35 cellular contexts compared by ENCODE assay signal in the genomic region with DNA sequence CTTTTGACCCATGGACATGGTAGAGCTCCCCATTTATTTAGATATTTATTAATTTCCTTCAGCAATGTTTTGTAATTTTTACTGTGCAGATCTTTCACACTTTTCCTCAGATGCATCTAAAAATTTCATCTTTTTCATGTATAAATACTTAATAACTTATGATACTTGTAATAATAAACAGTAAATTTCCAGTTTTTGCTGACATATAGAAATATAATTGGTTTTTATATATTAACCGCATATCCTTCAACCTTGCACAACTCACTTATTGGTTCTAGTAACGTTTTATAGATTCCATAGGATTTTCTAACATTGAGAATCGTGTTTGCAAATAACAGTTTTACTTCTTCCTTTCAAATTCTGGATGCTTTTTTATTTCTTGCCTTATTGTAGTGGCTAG. TPM values are rescaled to one million over a fixed set of nuclear protein-coding genes. Genes with fewer than 3 reads are reported as not detected.
"Had no signal": no experiment of that assay in that cellular context is flagged by ENCODE, and none has a peak within 500 bp of the region (broad histone marks: within the 10 kb centered on the region; RNA-seq: fewer than 3 reads in every experiment).

No MANE protein-coding gene starts in this region.

- H3K4me3 Mint-ChIP-seq: activated B cell treated with CpG ODN at 0.5 μM for 24 hours; activated CD4-positive, alpha-beta memory T cell treated with anti-CD3 and anti-CD28 coated beads for 36 hours; activated CD4-positive, alpha-beta T cell treated with anti-CD3 and anti-CD28 coated beads, Interleukin-2, amount 10 ng/mL, durations not matched to agents 24 days and 14 days; activated CD8-positive, alpha-beta T cell treated with anti-CD3 and anti-CD28 coated beads for 36 hours; activated naive CD4-positive, alpha-beta T cell treated with anti-CD3 and anti-CD28 coated beads, Interleukin-2, amount 10 ng/mL, durations not matched to agents 7 days and 5 days; activated naive CD4-positive, alpha-beta T cell treated with anti-CD3 and anti-CD28 coated beads, Interleukin-2, amount 50 U/mL, for 24 hours; activated naive CD8-positive, alpha-beta T cell; activated naive CD8-positive, alpha-beta T cell treated with anti-CD3 and anti-CD28 coated beads, Interleukin-2, amount 10 ng/mL, durations not matched to agents 7 days and 5 days; activated naive CD8-positive, alpha-beta T cell treated with anti-CD3 and anti-CD28 coated beads, Interleukin-2, amount 50 U/mL, for 24 hours; activated T-cell treated with anti-CD3 and anti-CD28 coated beads, Interleukin-2, amount 50 U/mL, for 4 hours; activated T-cell treated with anti-CD3 and anti-CD28 coated beads, Interleukin-2, amount 50 U/mL, for 72 hours; activated T-helper 1 cell treated with anti-CD3 and anti-CD28 coated beads, Interleukin-12 subunit alpha, Interleukin-12 subunit beta, Interleukin-2, Interleukin-4 antibody, amounts not matched to agents 30 ng/mL and 10 ng/mL and 1 ng/mL, durations not matched to agents 14 hours and 24 hours and 36 hours; activated T-helper 17 cell treated with anti-CD3 and anti-CD28 coated beads, Interleukin-2, amount 50 U/mL, for 72 hours; central memory CD8-positive, alpha-beta T cell; T-cell; T-helper 17 cell had no signal

- H3K27ac ChIP-seq: ascending aorta, cardiac muscle cell, VCaP had no signal

- H3K9me3 ChIP-seq: ascending aorta had no signal

- H3K27me3 Mint-ChIP-seq: activated B cell treated with CpG ODN at 0.5 μM for 24 hours; activated CD4-positive, alpha-beta memory T cell treated with anti-CD3 and anti-CD28 coated beads for 36 hours; activated CD4-positive, alpha-beta T cell treated with anti-CD3 and anti-CD28 coated beads, Interleukin-2, amount 10 ng/mL, durations not matched to agents 24 days and 14 days; activated CD8-positive, alpha-beta T cell treated with anti-CD3 and anti-CD28 coated beads for 36 hours; activated naive CD4-positive, alpha-beta T cell treated with anti-CD3 and anti-CD28 coated beads, Interleukin-2, amount 10 ng/mL, durations not matched to agents 7 days and 5 days; activated naive CD4-positive, alpha-beta T cell treated with anti-CD3 and anti-CD28 coated beads, Interleukin-2, amount 50 U/mL, for 24 hours; activated naive CD8-positive, alpha-beta T cell; activated naive CD8-positive, alpha-beta T cell treated with anti-CD3 and anti-CD28 coated beads, Interleukin-2, amount 10 ng/mL, durations not matched to agents 7 days and 5 days; activated naive CD8-positive, alpha-beta T cell treated with anti-CD3 and anti-CD28 coated beads, Interleukin-2, amount 50 U/mL, for 24 hours; activated T-helper 17 cell treated with anti-CD3 and anti-CD28 coated beads, Interleukin-2, amount 50 U/mL, for 72 hours; central memory CD8-positive, alpha-beta T cell; T-cell; T-helper 17 cell had no signal

- H3K27me3 ChIP-seq: ascending aorta, cardiac muscle cell had no signal

- H3K4me3 ChIP-seq: ascending aorta, cardiac muscle cell had no signal

- ATAC-seq: activated CD8-positive, alpha-beta T cell treated with anti-CD3 and anti-CD28 coated beads for 36 hours; activated naive CD8-positive, alpha-beta T cell treated with anti-CD3 and anti-CD28 coated beads, Interleukin-2, amount 50 U/mL, for 24 hours; activated T-cell treated with anti-CD3 and anti-CD28 coated beads, Interleukin-2, amount 50 U/mL, for 4 hours; activated T-cell treated with anti-CD3 and anti-CD28 coated beads, Interleukin-2, amount 50 U/mL, for 72 hours; activated T-helper 17 cell treated with anti-CD3 and anti-CD28 coated beads, Interleukin-2, amount 50 U/mL, for 72 hours; T-cell; T-helper 17 cell had no signal

- H3K9me3 Mint-ChIP-seq: activated B cell treated with CpG ODN at 0.5 μM for 24 hours; activated CD4-positive, alpha-beta memory T cell treated with anti-CD3 and anti-CD28 coated beads for 36 hours; activated CD8-positive, alpha-beta T cell treated with anti-CD3 and anti-CD28 coated beads for 36 hours; activated naive CD4-positive, alpha-beta T cell treated with anti-CD3 and anti-CD28 coated beads, Interleukin-2, amount 10 ng/mL, durations not matched to agents 7 days and 5 days; activated naive CD4-positive, alpha-beta T cell treated with anti-CD3 and anti-CD28 coated beads, Interleukin-2, amount 50 U/mL, for 24 hours; activated naive CD8-positive, alpha-beta T cell treated with anti-CD3 and anti-CD28 coated beads, Interleukin-2, amount 10 ng/mL, durations not matched to agents 7 days and 5 days; activated naive CD8-positive, alpha-beta T cell treated with anti-CD3 and anti-CD28 coated beads, Interleukin-2, amount 50 U/mL, for 24 hours; activated T-cell treated with anti-CD3 and anti-CD28 coated beads, Interleukin-2, amount 50 U/mL, for 4 hours; activated T-cell treated with anti-CD3 and anti-CD28 coated beads, Interleukin-2, amount 50 U/mL, for 72 hours; activated T-helper 1 cell treated with anti-CD3 and anti-CD28 coated beads, Interleukin-12 subunit alpha, Interleukin-12 subunit beta, Interleukin-2, Interleukin-4 antibody, amounts not matched to agents 30 ng/mL and 10 ng/mL and 1 ng/mL, durations not matched to agents 14 hours and 24 hours and 36 hours; central memory CD8-positive, alpha-beta T cell; T-cell had no signal

- DNase-seq: activated B cell treated with CpG ODN at 0.5 μM for 24 hours; activated CD4-positive, alpha-beta memory T cell treated with anti-CD3 and anti-CD28 coated beads for 36 hours; activated CD4-positive, alpha-beta T cell treated with anti-CD3 and anti-CD28 coated beads for 4 hours; activated CD4-positive, alpha-beta T cell treated with anti-CD3 and anti-CD28 coated beads, Interleukin-2, amount 10 ng/mL, durations not matched to agents 24 days and 14 days; activated CD4-positive, alpha-beta T cell treated with anti-CD3 and anti-CD28 coated beads, Interleukin-2, amount 50 U/mL, for 1 hour; activated CD4-positive, alpha-beta T cell treated with anti-CD3 and anti-CD28 coated beads, Interleukin-2, amount 50 U/mL, for 4 hours; activated CD4-positive, CD25-positive, alpha-beta regulatory T cell treated with anti-CD3 and anti-CD28 coated beads, Interleukin-2, amount 50 U/mL, for 72 hours; activated CD8-positive, alpha-beta memory T cell treated with anti-CD3 and anti-CD28 coated beads, Interleukin-2, amount 50 U/mL, for 4 hours; activated CD8-positive, alpha-beta T cell treated with anti-CD3 and anti-CD28 coated beads for 36 hours; activated effector memory CD4-positive, alpha-beta T cell treated with Interleukin-2 at 50 U/mL for 16 hours; activated gamma-delta T cell; activated naive CD4-positive, alpha-beta T cell treated with anti-CD3 and anti-CD28 coated beads, Interleukin-2, amount 10 ng/mL, durations not matched to agents 7 days and 5 days; activated naive CD4-positive, alpha-beta T cell treated with Interleukin-2 at 50 U/mL for 16 hours; activated naive CD8-positive, alpha-beta T cell treated with anti-CD3 and anti-CD28 coated beads, Interleukin-2, amount 10 ng/mL, durations not matched to agents 7 days and 5 days; activated naive CD8-positive, alpha-beta T cell treated with anti-CD3 and anti-CD28 coated beads, Interleukin-2, amount 50 U/mL, for 24 hours; activated T-cell treated with anti-CD3 and anti-CD28 coated beads for 4 hours; activated T-cell treated with anti-CD3 and anti-CD28 coated beads, Interleukin-2, amount 50 U/mL, for 1 hour; activated T-cell treated with anti-CD3 and anti-CD28 coated beads, Interleukin-2, amount 50 U/mL, for 4 hours; activated T-cell treated with anti-CD3 and anti-CD28 coated beads, Interleukin-2, amount 50 U/mL, for 72 hours; amygdala; anterior cingulate cortex; caudate nucleus; cerebellar nuclear complex; T-cell; T-helper 17 cell had no signal

- FAIRE-seq: bronchial epithelial cell, TTC549 had no signal

- H3K36me3 ChIP-seq: cardiac muscle cell had no signal

- H3K27ac Mint-ChIP-seq: activated B cell treated with CpG ODN at 0.5 μM for 24 hours; activated CD4-positive, alpha-beta memory T cell treated with anti-CD3 and anti-CD28 coated beads for 36 hours; activated CD4-positive, alpha-beta T cell treated with anti-CD3 and anti-CD28 coated beads, Interleukin-2, amount 10 ng/mL, durations not matched to agents 24 days and 14 days; activated CD8-positive, alpha-beta T cell treated with anti-CD3 and anti-CD28 coated beads for 36 hours; activated naive CD4-positive, alpha-beta T cell treated with anti-CD3 and anti-CD28 coated beads, Interleukin-2, amount 10 ng/mL, durations not matched to agents 7 days and 5 days; activated naive CD4-positive, alpha-beta T cell treated with anti-CD3 and anti-CD28 coated beads, Interleukin-2, amount 50 U/mL, for 24 hours; activated naive CD8-positive, alpha-beta T cell; activated naive CD8-positive, alpha-beta T cell treated with anti-CD3 and anti-CD28 coated beads, Interleukin-2, amount 10 ng/mL, durations not matched to agents 7 days and 5 days; activated naive CD8-positive, alpha-beta T cell treated with anti-CD3 and anti-CD28 coated beads, Interleukin-2, amount 50 U/mL, for 24 hours; activated T-cell treated with anti-CD3 and anti-CD28 coated beads, Interleukin-2, amount 50 U/mL, for 72 hours; activated T-helper 1 cell treated with anti-CD3 and anti-CD28 coated beads, Interleukin-12 subunit alpha, Interleukin-12 subunit beta, Interleukin-2, Interleukin-4 antibody, amounts not matched to agents 30 ng/mL and 10 ng/mL and 1 ng/mL, durations not matched to agents 14 hours and 24 hours and 36 hours; activated T-helper 17 cell treated with anti-CD3 and anti-CD28 coated beads, Interleukin-2, amount 50 U/mL, for 72 hours; T-helper 17 cell had no signal

RNA-seq across cellular contexts. Expression of gene ZNF620, which starts 15.4 kb away (rescaled TPM):
- total RNA-seq: ascending aorta had no signal

RNA-seq across cellular contexts. Expression of gene ZNF619, which starts 44.3 kb away (rescaled TPM):
- polyA plus RNA-seq: cardiac muscle cell had no signal
